Comparison of ENCODE assay signal across 26 cellular contexts in genomic region chr2:30871440-30871839, GRCh38.
A peak's percentile ranks its signal among the peaks of the same experiment; 100 is the strongest.
DNase-seq lines count a peak whose midpoint lies in the region; ATAC-seq and TF ChIP-seq lines count a peak whose summit lies in the region.
"Had no signal": no experiment of that assay in that cellular context is flagged by ENCODE, and none has a peak within 500 bp of the region (broad histone marks: within the 10 kb centered on the region; RNA-seq: fewer than 3 reads in every experiment).

No MANE protein-coding gene starts in this region.

- H2BK120ac ChIP-seq in neuronal stem cell (ENCODE audit: low read depth, low read length): no peak overlapping the region

- no CpG with 5 or more reads among the region's 3 CpGs for WGBS in neuronal stem cell (ENCODE audit: extremely low coverage in 2 of 2, insufficient read length in 2 of 2, insufficient replicate concordance in 1 of 2), 2 donors

- H3K36me3 ChIP-seq in cardiac muscle cell (no peaks in the 10 kb centered on the region), neuronal stem cell (replicated peaks in 1 of 2; ENCODE audit: control insufficient read depth in 2 of 2, insufficient read depth in 2 of 2, low read length in 2 of 2) (no peaks in the 10 kb centered on the region)
- H3K36me3 ChIP-seq: left lung, tibial artery, WERI-Rb-1 had no signal

- H3K4me2 ChIP-seq in neuronal stem cell (ENCODE audit: insufficient read depth, low read length, poor library complexity, severe bottlenecking): no peak overlapping the region
- H3K4me2 ChIP-seq: hepatocyte had no signal

- H2AK5ac ChIP-seq in neuronal stem cell (ENCODE audit: low read depth, low read length): no peak overlapping the region

- H3K9me3 ChIP-seq in cardiac muscle cell (ENCODE audit: low read depth) (no peaks in the 10 kb centered on the region), neuronal stem cell (replicated peaks in 1 of 2; ENCODE audit: control insufficient read depth in 2 of 2, insufficient read depth in 1 of 2, low read depth in 1 of 2, low read length in 2 of 2) (no peaks in the 10 kb centered on the region)
- H3K9me3 ChIP-seq: left lung, tibial artery had no signal

- H3K9ac ChIP-seq in neuronal stem cell (ENCODE audit: low read depth, low read length, poor library complexity): no peak overlapping the region

- TF ChIP-seq CTCF in cardiac muscle cell (IDR thresholded peaks at IDR 0.05; ENCODE audit: low read depth, low read length): no peak

- H3K14ac ChIP-seq in neuronal stem cell (ENCODE audit: low read length): no peak overlapping the region

- H4K91ac ChIP-seq in neuronal stem cell (ENCODE audit: low read depth, low read length, poor library complexity): no peak overlapping the region

- ATAC-seq in left ventricle myocardium superior (no peak), GM19351 (IDR thresholded peaks at IDR 0.05; ENCODE audit: unreplicated experiment) (no peak)
- ATAC-seq: activated T-cell treated with anti-CD3 and anti-CD28 coated beads, Interleukin-2, amount 50 U/mL, for 72 hours; body of pancreas; naive thymus-derived CD4-positive, alpha-beta T cell had no signal

- intact Hi-C loops in left ventricle myocardium superior (cut with micrococcal nuclease): no loop called here

- no peak overlapping the region for H2AFZ ChIP-seq in neuronal stem cell (ENCODE audit: low read length)
- H2AFZ ChIP-seq: hepatocyte had no signal

- no peak overlapping the region for H2BK5ac ChIP-seq in neuronal stem cell (ENCODE audit: low read length)

- H3K23ac ChIP-seq in neuronal stem cell (ENCODE audit: low read depth, low read length, poor library complexity): no peak overlapping the region

- H3K4me1 ChIP-seq in cardiac muscle cell (ENCODE audit: low read depth): peaks cover 5% of the 10 kb centered on the region
- peaks cover 0 to 12% of the 10 kb centered on the region in 2 donors for H3K4me1 ChIP-seq in neuronal stem cell (ENCODE audit: control insufficient read depth in 2 of 2, insufficient read depth in 1 of 2, low read depth in 1 of 2, low read length in 2 of 2)
- H3K4me1 ChIP-seq: body of pancreas, tibial artery had no signal

- DNase-seq in cardiac muscle cell (ENCODE audit: low read depth in 1 of 2, low spot score in 1 of 2): peak in 1 of 2 donors; percentile 14
- no peak for DNase-seq in left ventricle myocardium superior
- peak; percentile 26 for DNase-seq in NCI-H69 (lab: John Stamatoyannopoulos, UW)
- no peak for DNase-seq in epithelial cell of prostate (ENCODE audit: low read depth, low spot score)
- peak; percentile 5 for DNase-seq in neuronal stem cell (ENCODE audit: low spot score)
- DNase-seq in midbrain (lab: John Stamatoyannopoulos, UW): no peak
- no peak for DNase-seq in stimulated activated naive CD4-positive, alpha-beta T cell treated with Interleukin-2 at 50 U/mL for 16 hours (lab: John Stamatoyannopoulos, UW)
- DNase-seq: activated CD4-positive, alpha-beta T cell treated with anti-CD3 and anti-CD28 coated beads, Interleukin-2, amount 50 U/mL, for 4 hours; activated naive CD4-positive, alpha-beta T cell treated with Interleukin-2 at 50 U/mL for 16 hours; activated T-cell treated with anti-CD3 and anti-CD28 coated beads, Interleukin-2, amount 50 U/mL, for 72 hours; body of pancreas; CD4-positive, alpha-beta memory T cell; effector CD4-positive, alpha-beta T cell; foreskin melanocyte; GDM1; naive thymus-derived CD4-positive, alpha-beta T cell; NCI-H226; stimulated activated CD4-positive, alpha-beta T cell treated with anti-CD3 and anti-CD28 coated beads, Interleukin-2, amount 100 ng/mL, for 24 hours; SW 1271; T1000; tibial artery; WERI-Rb-1 had no signal

- H3K18ac ChIP-seq in neuronal stem cell (ENCODE audit: low read length): peak overlapping the region; percentile 9

- H2BK15ac ChIP-seq in neuronal stem cell (ENCODE audit: low read length): no peak overlapping the region

- no peaks in the 10 kb centered on the region for H3K79me1 ChIP-seq in neuronal stem cell (ENCODE audit: low read depth, low read length)

- H3K27ac ChIP-seq in cardiac muscle cell: peak overlapping the region; percentile 67
- peak overlapping the region; percentile 20 for H3K27ac ChIP-seq in epithelial cell of prostate
- H3K27ac ChIP-seq in neuronal stem cell (replicated peaks; ENCODE audit: low read length): no peak overlapping the region
- H3K27ac ChIP-seq: body of pancreas, hepatocyte, tibial artery, WERI-Rb-1 had no signal

- no peaks in the 10 kb centered on the region for H3K27me3 ChIP-seq in cardiac muscle cell
- peaks cover 0 to 3% (median 3%) of the 10 kb centered on the region in 3 experiments for H3K27me3 ChIP-seq in neuronal stem cell (ENCODE audit: control insufficient read depth in 3 of 3, insufficient read depth in 3 of 3, low read depth in 1 of 3, low read length in 3 of 3)
- H3K27me3 ChIP-seq: body of pancreas, hepatocyte, left lung had no signal

- H3K4ac ChIP-seq in neuronal stem cell (ENCODE audit: low read length): no peak overlapping the region

- no peak overlapping the region for H2BK12ac ChIP-seq in neuronal stem cell (ENCODE audit: low read length)

- H3K4me3 ChIP-seq in cardiac muscle cell (no peak overlapping the region), neuronal stem cell (ENCODE audit: low read length in 2 of 2) (no peak overlapping the region)
- H3K4me3 ChIP-seq: body of pancreas, hepatocyte, left lung, smooth muscle cell, tibial artery had no signal

- no peak overlapping the region for H4K8ac ChIP-seq in neuronal stem cell (ENCODE audit: low read depth, low read length)

Comparison
In these comparisons a context has a peak if more than half of its experiments do, and no peak if none do; other contexts are left out.
1. DNase-seq: peak in NCI-H69 (single experiment) and neuronal stem cell (single experiment); none in left ventricle myocardium superior (single experiment), epithelial cell of prostate (single experiment), midbrain (single experiment) and stimulated activated naive CD4-positive, alpha-beta T cell treated with Interleukin-2 at 50 U/mL for 16 hours (single experiment).